ENCODE assay signal across 10 cellular contexts in the genomic region with DNA sequence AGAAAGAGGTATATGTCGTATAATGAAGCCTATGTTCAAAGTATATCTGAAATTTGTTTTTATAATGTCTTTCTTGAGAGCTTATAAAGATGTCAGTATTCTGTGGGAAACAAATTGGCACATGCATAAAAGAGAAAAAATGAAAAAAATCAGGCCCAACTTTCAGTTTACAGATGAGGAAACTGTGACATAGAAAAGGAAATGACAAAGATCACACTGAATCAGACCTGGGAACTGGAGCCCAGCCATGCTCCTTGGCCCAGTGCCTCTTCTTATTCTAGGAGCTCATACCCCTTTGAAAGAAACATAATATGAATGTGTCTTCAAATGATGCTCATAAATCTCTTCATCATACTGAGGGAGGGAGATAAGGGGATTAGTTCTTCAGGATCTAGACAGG. TPM values are rescaled to one million over a fixed set of nuclear protein-coding genes. Genes with fewer than 3 reads are reported as not detected.
DNase-seq lines count a peak whose midpoint lies in the region; ATAC-seq and TF ChIP-seq lines count a peak whose summit lies in the region.
"Had no signal": no experiment of that assay in that cellular context is flagged by ENCODE, and none has a peak within 500 bp of the region (broad histone marks: within the 10 kb centered on the region; RNA-seq: fewer than 3 reads in every experiment).

No MANE protein-coding gene starts in this region.

- H3K4me1 ChIP-seq in ES-I3 (ENCODE audit: insufficient read depth, low read length) (0 out of 2 replicates have a peak, but pooled peaks cover 3% of the 10 kb centered on the region), PC-9 (replicated peaks; ENCODE audit: insufficient read depth) (peaks cover 14% of the 10 kb centered on the region), ectodermal cell (ENCODE audit: control insufficient read depth, insufficient read depth, low read length) (no peaks in the 10 kb centered on the region), neutrophil (ENCODE audit: control insufficient read depth in 1 of 2, insufficient read depth in 1 of 2, low read depth in 1 of 2, low read length in 1 of 2) (peaks cover 26 to 33% of the 10 kb centered on the region in 2 experiments)

- H3K9me2 ChIP-seq in PC-9 (ENCODE audit: insufficient read depth): no peaks in the 10 kb centered on the region

- POLR2A ChIA-PET in PC-9 (lab: Charles Lee; ENCODE audit: unreplicated experiment): no interaction called here

- H3K27me3 ChIP-seq in PC-9 (ENCODE audit: insufficient read depth, low read depth) (no peaks in the 10 kb centered on the region), ectodermal cell (ENCODE audit: control insufficient read depth, insufficient read depth, low read length, poor library complexity, severe bottlenecking) (no peaks in the 10 kb centered on the region), neutrophil (no peaks in the 10 kb centered on the region)

- no peak overlapping the region for H2AFZ ChIP-seq in PC-9

- H3K4me2 ChIP-seq in PC-9: peak overlapping the region; percentile 96

- CTCF ChIA-PET in PC-9 (lab: Charles Lee): no interaction called here

- no peaks in the 10 kb centered on the region for H4K20me1 ChIP-seq in PC-9 (ENCODE audit: insufficient read depth)

- intact Hi-C loops in PC-9 (cut with micrococcal nuclease; ENCODE audit: unreplicated experiment): no loop called here

- peak overlapping the region; percentile 91; the same call in 1 of the 2 replicates for H3K9ac ChIP-seq in ES-I3 (ENCODE audit: low read depth, low read length)

- 96 to 100% methylated on average over 1 of the region's 1 CpG for WGBS in ectodermal cell, 2 experiments

- DNase-seq in PC-9 (no peak), HuH-7 (ENCODE audit: low spot score) (no peak), left lobe of liver (ENCODE audit: low spot score) (no peak), NCI-H526 (lab: John Stamatoyannopoulos, UW) (no peak)
- DNase-seq: effector CD4-positive, alpha-beta T cell; OCI-M1 had no signal

- H3K36me3 ChIP-seq in ES-I3 (ENCODE audit: insufficient read depth, low read length): no peaks in the 10 kb centered on the region
- H3K36me3 ChIP-seq in PC-9 (ENCODE audit: low read depth): peaks cover 5% of the 10 kb centered on the region; the same call in 1 of the 2 replicates
- H3K36me3 ChIP-seq in ectodermal cell (ENCODE audit: control insufficient read depth, insufficient read depth, low read length): peaks cover 5% of the 10 kb centered on the region
- H3K36me3 ChIP-seq in neutrophil: no peaks in the 10 kb centered on the region

- TF ChIP-seq CTCF in PC-9 (conservative IDR thresholded peaks at IDR 0.05) (no peak), neutrophil (IDR thresholded peaks at IDR 0.05) (no peak)

- BruUV-seq in PC-9 (replicated peaks; lab: Mats Ljungman, UMichigan): no TSS peak

- peaks cover 50% of the 10 kb centered on the region for H3F3A ChIP-seq in PC-9 (ENCODE audit: insufficient read depth, low read depth)

- H3K79me2 ChIP-seq in PC-9 (ENCODE audit: low read depth): peaks cover 14% of the 10 kb centered on the region

- ATAC-seq in GM18868 (IDR thresholded peaks at IDR 0.05; ENCODE audit: unreplicated experiment) (no peak), left lobe of liver (no peak)

- H3K9me3 ChIP-seq in ES-I3 (ENCODE audit: control insufficient read depth, insufficient read depth, low read length) (no peaks in the 10 kb centered on the region), PC-9 (ENCODE audit: insufficient read depth, low read depth) (no peaks in the 10 kb centered on the region), ectodermal cell (ENCODE audit: control insufficient read depth, low read length) (no peaks in the 10 kb centered on the region), neutrophil (no peaks in the 10 kb centered on the region)

- H3K27ac ChIP-seq in PC-9 (peak overlapping the region; percentile 93; the same call in 1 of the 2 replicates), ectodermal cell (ENCODE audit: insufficient read depth, low read depth, low read length, poor library complexity, severe bottlenecking) (no peak overlapping the region), neutrophil (peak overlapping the region; percentile 95)

- H3K4me3 ChIP-seq in PC-9: peak overlapping the region; percentile 70
- peak overlapping the region; percentile 100 for H3K4me3 ChIP-seq in ectodermal cell (ENCODE audit: insufficient read depth, low read depth, low read length)
- peak overlapping the region; percentile 76 to 96 for H3K4me3 ChIP-seq in neutrophil (ENCODE audit: low read depth in 1 of 2, low read length in 1 of 2)

RNA-seq across cellular contexts. Expression of a gene that starts 48.4 kb away (rescaled TPM):
- total RNA-seq in PC-9 (2021) (37.5 and 52.7 TPM in 2 replicates), left lobe of liver (4.6 TPM)
- polyA plus RNA-seq in ectodermal cell (2013, experiment 1 of 4): 28.1 TPM
- 31.5 TPM for polyA plus RNA-seq in ectodermal cell (2013, experiment 2 of 4)
- 22.9 TPM for polyA plus RNA-seq in ectodermal cell (2013, experiment 3 of 4)
- polyA plus RNA-seq in ectodermal cell (2013, experiment 4 of 4): 21.8 TPM
